ENCODE assay signal across 8 cellular contexts in the genomic region with DNA sequence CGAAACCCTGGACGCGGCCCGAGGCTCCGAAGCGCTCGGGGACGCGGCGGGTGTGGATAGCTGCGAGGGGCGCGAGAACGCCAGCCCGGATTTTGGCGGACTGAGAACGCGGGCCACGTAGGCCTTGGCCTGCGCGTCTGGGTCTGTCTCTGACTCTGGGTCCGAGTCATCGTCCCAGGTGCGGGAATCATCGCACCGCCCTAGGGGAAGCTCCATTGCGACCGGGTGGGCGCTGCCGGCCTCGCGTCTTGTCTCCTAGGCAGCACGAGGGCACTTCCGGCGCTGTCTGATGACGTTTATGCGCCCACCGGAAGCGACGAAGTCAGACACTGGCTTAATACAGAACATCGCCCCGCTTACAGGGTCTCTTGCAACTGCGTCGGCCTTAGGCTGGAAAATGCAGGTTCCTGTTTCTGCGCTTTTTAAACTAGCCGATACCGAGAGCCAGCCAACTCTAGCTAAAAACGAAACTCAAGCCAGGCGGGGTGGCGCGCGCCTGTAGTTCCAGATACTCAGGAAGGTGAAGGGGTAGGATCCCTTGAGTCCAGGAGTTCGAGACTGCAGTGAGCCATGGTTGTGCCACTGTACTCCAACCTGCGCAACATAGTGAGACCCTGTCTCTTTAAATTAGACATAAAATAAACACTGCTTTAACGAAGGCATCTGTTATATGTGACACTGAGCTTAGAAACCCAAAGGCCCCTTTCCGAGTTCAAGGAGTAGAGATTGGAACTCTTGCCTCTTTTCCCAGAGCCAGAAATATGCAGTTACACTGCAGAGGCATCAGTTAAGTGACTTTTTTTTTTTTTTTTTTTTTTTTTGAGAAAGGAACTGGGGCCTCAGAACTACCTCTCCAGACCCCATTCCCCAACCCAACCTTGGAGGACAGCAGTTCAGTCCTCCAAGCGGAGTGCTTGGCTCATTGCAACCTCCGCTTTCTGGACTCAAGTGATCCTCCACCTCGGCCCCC. TPM values are rescaled to one million over a fixed set of nuclear protein-coding genes. Genes with fewer than 3 reads are reported as not detected.
A peak's percentile ranks its signal among the peaks of the same experiment; 100 is the strongest.
DNase-seq lines count a peak whose midpoint lies in the region; ATAC-seq and TF ChIP-seq lines count a peak whose summit lies in the region.

Gene FBXW9 (minus strand): TSS at position 266 of the 970 bp plus-strand sequence. CDS start 50 bp downstream, at position 216.

- H3K4me2 ChIP-seq in GM23248 (ENCODE audit: unreplicated experiment): peak within 1 kb of the TSS; percentile 75

- TF ChIP-seq CTCF in RWPE2 (IDR thresholded peaks at IDR 0.05; ENCODE audit: poor library complexity, severe bottlenecking): no peak
- no peak for TF ChIP-seq CTCF in fibroblast of pulmonary artery (IDR thresholded peaks at IDR 0.05; ENCODE audit: low read length, missing control alignments)

- no peaks in the 10 kb centered on the region for H3K9me3 ChIP-seq in GM23248 (ENCODE audit: low read depth)
- no peaks in the 10 kb centered on the region for H3K9me3 ChIP-seq in RWPE2 (ENCODE audit: severe bottlenecking)

- H3K4me1 ChIP-seq in GM23248 (ENCODE audit: insufficient read depth): peaks cover 7% of the 10 kb centered on the region; the same call in 1 of the 2 replicates
- H3K4me1 ChIP-seq in RWPE2 (ENCODE audit: insufficient read depth, poor library complexity, severe bottlenecking): no peaks in the 10 kb centered on the region

- DNase-seq in DMS53 treated with DMSO at 0.1 percent for 48 hours (lab: John Stamatoyannopoulos, UW; ENCODE audit: unreplicated experiment) (peak; percentile 66), GM23248 (peak; percentile 91), M059J (ENCODE audit: low read depth) (peak; percentile 92), RWPE2 (ENCODE audit: low spot score) (peak; percentile 88), fibroblast of pulmonary artery (ENCODE audit: low read depth) (peak; percentile 97)
- DNase-seq in activated T-helper 9 cell treated with anti-CD3 and anti-CD28 coated beads, Interleukin-2, amount 50 U/mL, for 16 hours (ENCODE audit: low read depth): peak; percentile 95
- peak; percentile 96 for DNase-seq in natural killer cell treated with Interleukin-12 subunit alpha and Interleukin-12 subunit beta and Interleukin-15 and Interleukin-18, amount 100 ng/mL, for 72 hours (ENCODE audit: low spot score)
- DNase-seq in stimulated activated naive CD4-positive, alpha-beta T cell (lab: John Stamatoyannopoulos, UW): peak; percentile 85 to 96 (median 95)

- 8% methylated on average over 48 to 59 of the region's 59 CpGs for WGBS in GM23248 (ENCODE audit: low coverage in 1 of 2, low lambda C conversion rate in 2 of 2, missing lambda C conversion rate in 2 of 2), 2 experiments

- H3K27me3 Mint-ChIP-seq in natural killer cell treated with Interleukin-12 subunit alpha and Interleukin-12 subunit beta and Interleukin-15 and Interleukin-18, amount 100 ng/mL, for 72 hours: no peaks in the 10 kb centered on the region

- no peaks in the 10 kb centered on the region for H3K9me3 Mint-ChIP-seq in natural killer cell treated with Interleukin-12 subunit alpha and Interleukin-12 subunit beta and Interleukin-15 and Interleukin-18, amount 100 ng/mL, for 72 hours

- H2AFZ ChIP-seq in GM23248: peak within 1 kb of the TSS; percentile 83

- H3K4me1 Mint-ChIP-seq in natural killer cell treated with Interleukin-12 subunit alpha and Interleukin-12 subunit beta and Interleukin-15 and Interleukin-18, amount 100 ng/mL, for 72 hours (ENCODE audit: low read depth in 2 of 2): peaks cover 10% of the 10 kb centered on the region in 2 donors

- H3K27ac ChIP-seq in GM23248 (peak within 1 kb of the TSS; percentile 58), RWPE2 (ENCODE audit: poor library complexity, severe bottlenecking) (peak within 1 kb of the TSS; percentile 12)

- peak; percentile 80 for ATAC-seq in RWPE2 (ENCODE audit: low read depth)
- peak; percentile 92 to 93 for ATAC-seq in natural killer cell treated with Interleukin-12 subunit alpha and Interleukin-12 subunit beta and Interleukin-15 and Interleukin-18, amount 100 ng/mL, for 72 hours

- no peaks in the 10 kb centered on the region; the same call in 1 of the 2 replicates for H3K36me3 ChIP-seq in GM23248 (ENCODE audit: low read depth)
- peaks cover 19% of the 10 kb centered on the region for H3K36me3 ChIP-seq in RWPE2 (ENCODE audit: low read depth)

- in situ Hi-C loops in GM23248 (cut with MboI): no loop called here

- H3F3A ChIP-seq in GM23248 (ENCODE audit: insufficient read depth): peaks cover 24% of the 10 kb centered on the region; the same call in 1 of the 2 replicates

- H3K79me2 ChIP-seq in GM23248 (ENCODE audit: insufficient read depth): peaks cover 7% of the 10 kb centered on the region

- no peaks in the 10 kb centered on the region for H3K9me2 ChIP-seq in GM23248 (ENCODE audit: insufficient read depth)

- H3K27ac Mint-ChIP-seq in natural killer cell treated with Interleukin-12 subunit alpha and Interleukin-12 subunit beta and Interleukin-15 and Interleukin-18, amount 100 ng/mL, for 72 hours: peak within 1 kb of the TSS; percentile 88 to 94

- H3K4me3 ChIP-seq in GM23248 (peak within 1 kb of the TSS; percentile 75), RWPE2 (ENCODE audit: severe bottlenecking) (peak within 1 kb of the TSS; percentile 73), fibroblast of pulmonary artery (replicated peaks; ENCODE audit: low read depth, low read length) (peak within 1 kb of the TSS; percentile 84)

- H3K36me3 Mint-ChIP-seq in natural killer cell treated with Interleukin-12 subunit alpha and Interleukin-12 subunit beta and Interleukin-15 and Interleukin-18, amount 100 ng/mL, for 72 hours: peaks cover 5% of the 10 kb centered on the region

- H4K20me1 ChIP-seq in GM23248 (ENCODE audit: insufficient read depth): no peaks in the 10 kb centered on the region

- peak within 1 kb of the TSS; percentile 85 for H3K9ac ChIP-seq in GM23248

- H3K27me3 ChIP-seq in GM23248 (replicated peaks; ENCODE audit: insufficient read depth) (no peaks in the 10 kb centered on the region), RWPE2 (ENCODE audit: insufficient read depth, poor library complexity, severe bottlenecking) (no peaks in the 10 kb centered on the region)

- peak within 1 kb of the TSS; percentile 89 for H3K4me3 Mint-ChIP-seq in natural killer cell treated with Interleukin-12 subunit alpha and Interleukin-12 subunit beta and Interleukin-15 and Interleukin-18, amount 100 ng/mL, for 72 hours

RNA-seq across cellular contexts. Expression of gene FBXW9, which starts in this region (rescaled TPM):
- total RNA-seq in GM23248 (2014; rRNA removed; shearing (Covaris generic)): 13.8 and 22.3 TPM in 2 replicates
- 14.2 TPM in 2 replicates for polyA plus RNA-seq in GM23248 (2016; fragmentation: Nextera tagmentation; extraction: Ambion mirVana)
- 12.0 and 14.5 TPM in 2 replicates for total RNA-seq in M059J (2014; rRNA removed; shearing (Covaris generic))
- 10 to 100 TPM in 1 of 2 donors, 1 to 10 TPM in 1; 5.6 to 15.4 TPM for total RNA-seq in natural killer cell treated with Interleukin-12 subunit alpha and Interleukin-12 subunit beta and Interleukin-15 and Interleukin-18, amount 100 ng/mL, for 72 hours

Comparison
In these comparisons a context has a peak if more than half of its experiments do, and no peak if none do; other contexts are left out.
1. Peak in every context shown above with its lines: DNase-seq, ATAC-seq, H3K4me3 ChIP-seq and H3K27ac ChIP-seq.